ENCODE assay signal across 39 cellular contexts in the genomic region with DNA sequence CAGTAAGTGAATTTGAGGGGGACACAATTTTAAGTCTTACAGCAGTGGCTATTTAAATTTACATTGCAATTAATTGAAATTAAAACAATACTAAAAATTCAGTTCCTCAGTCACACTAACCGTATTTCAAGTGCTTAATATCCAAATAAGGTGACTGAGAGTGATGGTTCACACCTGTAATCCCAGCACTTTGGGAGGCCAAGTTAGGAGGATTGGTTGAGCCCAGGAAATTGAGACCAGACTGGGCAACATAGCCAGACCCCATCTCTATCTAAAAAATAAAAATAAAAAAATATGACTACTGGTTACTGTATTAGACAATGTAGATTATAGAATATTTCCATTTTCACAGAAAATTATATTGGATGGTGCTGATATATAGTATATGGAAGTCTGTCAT.
"Had no signal": no experiment of that assay in that cellular context is flagged by ENCODE, and none has a peak within 500 bp of the region (broad histone marks: within the 10 kb centered on the region; RNA-seq: fewer than 3 reads in every experiment).

No MANE protein-coding gene starts in this region.

- H3K4me1 ChIP-seq: breast epithelium had no signal

- H3K4me1 Mint-ChIP-seq: activated CD4-positive, alpha-beta memory T cell treated with anti-CD3 and anti-CD28 coated beads, Interleukin-2, amount 10 ng/mL, durations not matched to agents 7 days and 5 days; activated CD4-positive, alpha-beta T cell treated with anti-CD3 and anti-CD28 coated beads for 36 hours; activated CD4-positive, alpha-beta T cell treated with anti-CD3 and anti-CD28 coated beads, Interleukin-2, amount 10 ng/mL, durations not matched to agents 7 days and 5 days; activated CD8-positive, alpha-beta memory T cell treated with anti-CD3 and anti-CD28 coated beads, Interleukin-2, amount 10 ng/mL, durations not matched to agents 7 days and 5 days; activated naive CD8-positive, alpha-beta T cell treated with anti-CD3 and anti-CD28 coated beads for 36 hours had no signal

- H3K9me3 ChIP-seq: adrenal gland, body of pancreas, breast epithelium had no signal

- FAIRE-seq: astrocyte, TTC549 had no signal

- H3K4me3 ChIP-seq: adrenal gland, body of pancreas, breast epithelium had no signal

- H3K27me3 ChIP-seq: adrenal gland, body of pancreas, brain microvascular endothelial cell, breast epithelium had no signal

- H3K27me3 Mint-ChIP-seq: activated CD4-positive, alpha-beta memory T cell treated with anti-CD3 and anti-CD28 coated beads, Interleukin-2, amount 10 ng/mL, durations not matched to agents 7 days and 5 days; activated CD4-positive, alpha-beta T cell treated with anti-CD3 and anti-CD28 coated beads for 36 hours; activated CD4-positive, alpha-beta T cell treated with anti-CD3 and anti-CD28 coated beads, Interleukin-2, amount 10 ng/mL, durations not matched to agents 7 days and 5 days; activated CD8-positive, alpha-beta memory T cell treated with anti-CD3 and anti-CD28 coated beads, Interleukin-2, amount 10 ng/mL, durations not matched to agents 7 days and 5 days; activated naive CD8-positive, alpha-beta T cell treated with anti-CD3 and anti-CD28 coated beads for 36 hours; activated T-cell treated with anti-CD3 and anti-CD28 coated beads, Interleukin-2, amount 50 U/mL, for 24 hours; central memory CD8-positive, alpha-beta T cell had no signal

- H3K27ac ChIP-seq: adrenal gland, body of pancreas, brain microvascular endothelial cell, breast epithelium, VCaP had no signal

- H3K4me3 Mint-ChIP-seq: activated CD4-positive, alpha-beta memory T cell treated with anti-CD3 and anti-CD28 coated beads, Interleukin-2, amount 10 ng/mL, durations not matched to agents 7 days and 5 days; activated CD4-positive, alpha-beta T cell treated with anti-CD3 and anti-CD28 coated beads for 36 hours; activated CD4-positive, alpha-beta T cell treated with anti-CD3 and anti-CD28 coated beads, Interleukin-2, amount 10 ng/mL, durations not matched to agents 7 days and 5 days; activated CD8-positive, alpha-beta memory T cell treated with anti-CD3 and anti-CD28 coated beads, Interleukin-2, amount 10 ng/mL, durations not matched to agents 7 days and 5 days; activated CD8-positive, alpha-beta T cell treated with anti-CD3 and anti-CD28 coated beads, Interleukin-2, amount 10 ng/mL, durations not matched to agents 7 days and 5 days; activated naive CD4-positive, alpha-beta T cell treated with anti-CD3 and anti-CD28 coated beads for 36 hours; activated naive CD8-positive, alpha-beta T cell treated with anti-CD3 and anti-CD28 coated beads for 36 hours; activated T-cell treated with anti-CD3 and anti-CD28 coated beads, Interleukin-2, amount 50 U/mL, for 24 hours; central memory CD8-positive, alpha-beta T cell; T-helper 1 cell treated with Interleukin-12 subunit alpha and Interleukin-12 subunit beta and Interleukin-4 antibody, amounts not matched to agents 30 μg/mL and 1 μg/mL, for 36 hours; T-helper 2 cell treated with Interferon-gamma antibody and Interleukin-4, amounts not matched to agents 5 μg/mL and 100 μg/mL, for 36 hours had no signal

- DNase-seq: activated CD4-positive, alpha-beta memory T cell treated with anti-CD3 and anti-CD28 coated beads, Interleukin-2, amount 10 ng/mL, durations not matched to agents 7 days and 5 days; activated CD4-positive, alpha-beta T cell treated with anti-CD3 and anti-CD28 coated beads for 1 hour; activated CD4-positive, alpha-beta T cell treated with anti-CD3 and anti-CD28 coated beads for 36 hours; activated CD4-positive, alpha-beta T cell treated with anti-CD3 and anti-CD28 coated beads for 48 hours; activated CD4-positive, alpha-beta T cell treated with anti-CD3 and anti-CD28 coated beads, Interleukin-2, amount 10 ng/mL, durations not matched to agents 7 days and 5 days; activated CD4-positive, alpha-beta T cell treated with anti-CD3 and anti-CD28 coated beads, Interleukin-2, amount 50 U/mL, for 48 hours; activated CD4-positive, CD25-positive, alpha-beta regulatory T cell; activated CD8-positive, alpha-beta memory T cell treated with anti-CD3 and anti-CD28 coated beads for 24 hours; activated CD8-positive, alpha-beta memory T cell treated with anti-CD3 and anti-CD28 coated beads, Interleukin-2, amount 10 ng/mL, durations not matched to agents 7 days and 5 days; activated CD8-positive, alpha-beta memory T cell treated with anti-CD3 and anti-CD28 coated beads, Interleukin-2, amount 50 U/mL, for 48 hours; activated CD8-positive, alpha-beta T cell treated with anti-CD3 and anti-CD28 coated beads, Interleukin-2, amount 10 ng/mL, durations not matched to agents 7 days and 5 days; activated effector memory CD4-positive, alpha-beta T cell treated with Interleukin-2 at 50 U/mL for 16 hours; activated gamma-delta T cell treated with Interleukin-2 at 50 U/mL for 16 hours; activated naive CD4-positive, alpha-beta T cell; activated naive CD4-positive, alpha-beta T cell treated with anti-CD3 and anti-CD28 coated beads for 36 hours; activated naive CD4-positive, alpha-beta T cell treated with anti-CD3 and anti-CD28 coated beads, Interleukin-2, amount 50 U/mL, for 16 hours; activated naive CD8-positive, alpha-beta T cell treated with anti-CD3 and anti-CD28 coated beads for 36 hours; activated T-cell treated with anti-CD3 and anti-CD28 coated beads, Interleukin-2, amount 50 U/mL, for 24 hours; activated T-cell treated with anti-CD3 and anti-CD28 coated beads, Interleukin-2, amount 50 U/mL, for 48 hours; adrenal gland; amniotic stem cell; aorta; body of pancreas; brain microvascular endothelial cell; caudate nucleus; cerebellar nuclear complex; T-helper 1 cell; T-helper 2 cell; T-helper 9 cell had no signal

- H3K27ac Mint-ChIP-seq: activated CD4-positive, alpha-beta memory T cell treated with anti-CD3 and anti-CD28 coated beads, Interleukin-2, amount 10 ng/mL, durations not matched to agents 7 days and 5 days; activated CD4-positive, alpha-beta T cell treated with anti-CD3 and anti-CD28 coated beads for 36 hours; activated CD4-positive, alpha-beta T cell treated with anti-CD3 and anti-CD28 coated beads, Interleukin-2, amount 10 ng/mL, durations not matched to agents 7 days and 5 days; activated CD8-positive, alpha-beta memory T cell treated with anti-CD3 and anti-CD28 coated beads, Interleukin-2, amount 10 ng/mL, durations not matched to agents 7 days and 5 days; activated CD8-positive, alpha-beta T cell treated with anti-CD3 and anti-CD28 coated beads, Interleukin-2, amount 10 ng/mL, durations not matched to agents 7 days and 5 days; activated naive CD4-positive, alpha-beta T cell treated with anti-CD3 and anti-CD28 coated beads for 36 hours; activated naive CD4-positive, alpha-beta T cell treated with anti-CD3 and anti-CD28 coated beads, Interleukin-2, amount 50 U/mL, for 72 hours; activated naive CD8-positive, alpha-beta T cell treated with anti-CD3 and anti-CD28 coated beads for 36 hours; activated T-cell treated with anti-CD3 and anti-CD28 coated beads, Interleukin-2, amount 50 U/mL, for 24 hours; activated T-helper 2 cell treated with anti-CD3 and anti-CD28 coated beads, Interferon-gamma antibody, Interleukin-2, Interleukin-4, amounts not matched to agents 10 μg/mL and 5 μg/mL and 100 μg/mL, durations not matched to agents 14 hours and 24 hours and 36 hours; T-helper 1 cell treated with Interleukin-12 subunit alpha and Interleukin-12 subunit beta and Interleukin-4 antibody, amounts not matched to agents 30 μg/mL and 1 μg/mL, for 36 hours; T-helper 2 cell treated with Interferon-gamma antibody and Interleukin-4, amounts not matched to agents 5 μg/mL and 100 μg/mL, for 36 hours had no signal

- ATAC-seq: activated CD4-positive, alpha-beta T cell treated with anti-CD3 and anti-CD28 coated beads for 36 hours; activated CD4-positive, CD25-positive, alpha-beta regulatory T cell treated with anti-CD3 and anti-CD28 coated beads, Interleukin-2, amount 50 U/mL, for 24 hours; activated CD8-positive, alpha-beta memory T cell treated with anti-CD3 and anti-CD28 coated beads, Interleukin-2, amount 10 ng/mL, durations not matched to agents 7 days and 5 days; activated CD8-positive, alpha-beta T cell treated with anti-CD3 and anti-CD28 coated beads, Interleukin-2, amount 10 ng/mL, durations not matched to agents 7 days and 5 days; activated naive CD4-positive, alpha-beta T cell treated with anti-CD3 and anti-CD28 coated beads, Interleukin-2, amount 50 U/mL, for 72 hours; body of pancreas had no signal

- H3K36me3 ChIP-seq: adrenal gland, brain microvascular endothelial cell, breast epithelium had no signal

- H3K9me3 Mint-ChIP-seq: activated CD4-positive, alpha-beta memory T cell treated with anti-CD3 and anti-CD28 coated beads, Interleukin-2, amount 10 ng/mL, durations not matched to agents 7 days and 5 days; activated naive CD4-positive, alpha-beta T cell treated with anti-CD3 and anti-CD28 coated beads for 36 hours; activated T-helper 2 cell treated with anti-CD3 and anti-CD28 coated beads, Interferon-gamma antibody, Interleukin-2, Interleukin-4, amounts not matched to agents 10 μg/mL and 5 μg/mL and 100 μg/mL, durations not matched to agents 14 hours and 24 hours and 36 hours; central memory CD8-positive, alpha-beta T cell; T-helper 1 cell treated with Interleukin-12 subunit alpha and Interleukin-12 subunit beta and Interleukin-4 antibody, amounts not matched to agents 30 μg/mL and 1 μg/mL, for 36 hours; T-helper 2 cell treated with Interferon-gamma antibody and Interleukin-4, amounts not matched to agents 5 μg/mL and 100 μg/mL, for 36 hours had no signal
